Comparison of ENCODE assay signal across 24 cellular contexts in genomic region chr2:14304326-14304725, GRCh38.
"Had no signal": no experiment of that assay in that cellular context is flagged by ENCODE, and none has a peak within 500 bp of the region (broad histone marks: within the 10 kb centered on the region; RNA-seq: fewer than 3 reads in every experiment).

No MANE protein-coding gene starts in this region.

- DNase-seq: dermis blood vessel endothelial cell; effector memory CD4-positive, alpha-beta T cell; foreskin fibroblast; gastrocnemius medialis; head of caudate nucleus; natural killer cell; occipital lobe; ovary; posterior cingulate gyrus; psoas muscle; right cardiac atrium; sigmoid colon; spleen; stimulated activated CD4-positive, alpha-beta T cell treated with anti-CD3 and anti-CD28 coated beads, Interleukin-4, amount 100 ng/mL, for 4 hours; stimulated activated naive CD8-positive, alpha-beta T cell treated with anti-CD3 and anti-CD28 coated beads, Interleukin-15, Interleukin-2, amounts not matched to agents 100 U/mL and 50 U/mL, for 24 hours; substantia nigra; testis; tibial artery had no signal

- H3K36me3 Mint-ChIP-seq: memory B cell; natural killer cell; stimulated activated memory B cell treated with anti-CD40 and anti-IgM and Interleukin-4, amounts not matched to agents 10 μg/mL and 1 μg/mL and 100 μg/mL, for 72 hours; type B pancreatic cell had no signal

- H3K27ac Mint-ChIP-seq: memory B cell; natural killer cell; stimulated activated memory B cell treated with anti-CD40 and anti-IgM and Interleukin-4, amounts not matched to agents 10 μg/mL and 1 μg/mL and 100 μg/mL, for 72 hours; type B pancreatic cell had no signal

- H3K4me3 ChIP-seq: gastrocnemius medialis, lung, ovary, psoas muscle, sigmoid colon, spleen, testis, tibial artery had no signal

- ATAC-seq: gastrocnemius medialis; natural killer cell; psoas muscle; right cardiac atrium; stimulated activated memory B cell treated with anti-CD40 and anti-IgM and Interleukin-4, amounts not matched to agents 10 μg/mL and 1 μg/mL and 100 μg/mL, for 72 hours; stimulated activated naive CD8-positive, alpha-beta T cell treated with anti-CD3 and anti-CD28 coated beads, Interleukin-15, Interleukin-2, amounts not matched to agents 100 U/mL and 50 U/mL, for 24 hours had no signal

- H3K27me3 Mint-ChIP-seq: memory B cell; stimulated activated memory B cell treated with anti-CD40 and anti-IgM and Interleukin-4, amounts not matched to agents 10 μg/mL and 1 μg/mL and 100 μg/mL, for 72 hours; type B pancreatic cell had no signal

- H3K4me3 Mint-ChIP-seq: memory B cell; natural killer cell; stimulated activated memory B cell treated with anti-CD40 and anti-IgM and Interleukin-4, amounts not matched to agents 10 μg/mL and 1 μg/mL and 100 μg/mL, for 72 hours; type B pancreatic cell had no signal

- H3K4me1 Mint-ChIP-seq: memory B cell; natural killer cell; stimulated activated memory B cell treated with anti-CD40 and anti-IgM and Interleukin-4, amounts not matched to agents 10 μg/mL and 1 μg/mL and 100 μg/mL, for 72 hours had no signal

- FAIRE-seq: endometrium, keratinocyte had no signal

- H3K27me3 ChIP-seq: gastrocnemius medialis, ovary, sigmoid colon, spleen, testis, tibial artery had no signal

- H3K9me3 ChIP-seq: gastrocnemius medialis, ovary, psoas muscle, spleen, testis, tibial artery had no signal

- H3K27ac ChIP-seq: gastrocnemius medialis, ovary, psoas muscle, sigmoid colon, spleen, testis, tibial artery had no signal

- H3K36me3 ChIP-seq: gastrocnemius medialis, ovary, sigmoid colon, spleen, tibial artery had no signal

- H3K4me1 ChIP-seq: gastrocnemius medialis, psoas muscle, sigmoid colon, spleen, testis, tibial artery had no signal
